ENCODE assay signal across 1 cellular context in genomic region chr20:63409834-63410435, GRCh38.
TF ChIP-seq lines count a peak whose summit lies in the region.

No MANE protein-coding gene starts in this region.

TF ChIP-seq in HCT116, 20 proteins besides CTCF, POLR2A, EP300 and RAD21:
- TF ChIP-seq SRF (IDR thresholded peaks at IDR 0.05; ENCODE audit: low read depth) (no peak), MAX (IDR thresholded peaks at IDR 0.05) (no peak), EZH2 (IDR thresholded peaks at IDR 0.05) (no peak), REST (IDR thresholded peaks at IDR 0.05; ENCODE audit: low read depth) (no peak), JUND (IDR thresholded peaks at IDR 0.05) (no peak), ATF3 (IDR thresholded peaks at IDR 0.05) (no peak), EZH2phosphoT487 (IDR thresholded peaks at IDR 0.05; ENCODE audit: borderline replicate concordance) (no peak), ZNF274 (IDR thresholded peaks at IDR 0.05; ENCODE audit: low read depth, low read length) (no peak), CEBPB (IDR thresholded peaks at IDR 0.05; ENCODE audit: low read depth) (no peak), ZFX (IDR thresholded peaks at IDR 0.05) (no peak), ZBTB33 (IDR thresholded peaks at IDR 0.05; ENCODE audit: extremely low read depth, insufficient replicate concordance, low read length) (no peak)
